ENCODE assay signal across 1 cellular context in genomic region chr7:80896856-80897598, GRCh38.
TF ChIP-seq lines count a peak whose summit lies in the region.

No MANE protein-coding gene starts in this region.

TF ChIP-seq in WTC11, 78 proteins besides CTCF, POLR2A, EP300 and RAD21 (continued from another document):
- TF ChIP-seq ZNF512 (CRISPR knock-in tag; IDR thresholded peaks at IDR 0.05; ENCODE audit: borderline replicate concordance) (no peak), ARID4B (CRISPR knock-in tag; IDR thresholded peaks at IDR 0.05; ENCODE audit: borderline replicate concordance) (no peak), MYBL2 (CRISPR knock-in tag; IDR thresholded peaks at IDR 0.05) (no peak), ZBTB21 (CRISPR knock-in tag; IDR thresholded peaks at IDR 0.05; ENCODE audit: borderline replicate concordance) (no peak), SMAD4 (CRISPR knock-in tag; IDR thresholded peaks at IDR 0.05) (no peak)
